In the genomic region with DNA sequence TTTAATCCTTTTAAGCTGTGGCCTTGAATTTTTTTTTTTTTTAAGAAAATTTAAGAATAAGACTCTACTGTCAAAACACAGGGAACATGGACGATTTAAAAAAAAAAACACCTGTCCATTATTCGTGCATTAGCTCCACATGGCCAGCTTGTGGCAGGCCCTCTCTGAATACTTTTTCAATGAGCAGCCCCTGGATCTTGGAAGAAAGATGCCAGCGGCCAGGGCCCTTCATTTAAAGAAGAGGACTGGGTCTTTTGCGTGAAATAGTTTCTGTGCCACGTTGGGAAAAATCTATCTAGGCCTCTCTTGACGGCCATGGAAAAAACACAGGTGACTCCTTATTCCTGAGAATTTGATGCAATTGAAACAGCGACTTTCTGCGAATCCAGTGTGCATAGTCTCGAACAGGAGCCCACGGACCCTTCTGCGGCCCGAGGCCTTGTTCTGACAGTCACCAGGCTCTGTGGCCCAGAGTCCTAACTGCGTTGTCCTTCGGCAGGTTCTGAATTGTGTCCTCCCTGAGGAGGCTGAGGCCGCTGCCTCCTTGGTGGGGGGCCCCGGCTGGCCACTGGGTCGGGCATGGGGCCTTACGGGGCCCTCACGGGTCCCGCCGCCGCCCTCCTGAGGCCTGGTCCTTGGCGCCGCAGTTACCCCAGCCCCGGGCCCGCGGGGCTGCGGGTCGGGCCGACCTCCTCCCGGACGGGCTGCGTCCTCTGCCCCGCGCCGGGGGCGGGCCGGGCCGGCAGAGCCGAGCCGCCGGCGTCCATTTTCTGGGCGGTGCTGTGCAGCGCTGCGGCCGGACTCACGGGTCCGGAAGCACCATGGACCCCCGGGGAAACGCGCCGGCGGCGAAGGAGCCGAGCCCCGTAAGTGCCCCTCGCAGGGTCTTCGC, we compare ENCODE assay signal across 8 cellular contexts. TPM values are rescaled to one million over a fixed set of nuclear protein-coding genes. Genes with fewer than 3 reads are reported as not detected.
A peak's percentile ranks its signal among the peaks of the same experiment; 100 is the strongest.
DNase-seq lines count a peak whose midpoint lies in the region; ATAC-seq and TF ChIP-seq lines count a peak whose summit lies in the region.

No MANE protein-coding gene starts in this region.

- TF ChIP-seq CTCF in OCI-LY3 (IDR thresholded peaks at IDR 0.05; ENCODE audit: low read depth, low read length) (no peak), retinal pigment epithelial cell (conservative IDR thresholded peaks at IDR 0.05; ENCODE audit: low read depth, low read length) (no peak)

- ATAC-seq in HG02798 (IDR thresholded peaks at IDR 0.05; ENCODE audit: poor library complexity, unreplicated experiment) (peak; percentile 74), right cardiac atrium (peak; percentile 83 to 88)

- no peaks in the 10 kb centered on the region for H3K36me3 ChIP-seq in OCI-LY3 (replicated peaks; ENCODE audit: low read depth, low read length)

- peak; percentile 20 for DNase-seq in activated CD4-positive, alpha-beta T cell treated with anti-CD3 and anti-CD28 coated beads for 1 hour
- no peak for DNase-seq in activated CD4-positive, alpha-beta T cell treated with anti-CD3 and anti-CD28 coated beads, Interleukin-2, amount 50 U/mL, for 4 hours
- peak; percentile 17 for DNase-seq in activated naive CD8-positive, alpha-beta T cell treated with anti-CD3 and anti-CD28 coated beads, Interleukin-2, amount 50 U/mL, for 16 hours (ENCODE audit: low read depth, low spot score)
- peak; percentile 52 to 88 (median 86) for DNase-seq in right cardiac atrium
- no peak for DNase-seq in retinal pigment epithelial cell (ENCODE audit: low read depth)
- no peak for DNase-seq in RKO (ENCODE audit: low spot score)

- H3K27ac ChIP-seq in OCI-LY3 (ENCODE audit: low read length) = no peak overlapping the region
- H3K27ac ChIP-seq in right cardiac atrium (ENCODE audit: low read length) = peak overlapping the region; percentile 96

- H3K9ac ChIP-seq in OCI-LY3 (ENCODE audit: low read length) = peak overlapping the region; percentile 75

- H4K20me1 ChIP-seq in OCI-LY3 (ENCODE audit: insufficient read depth, low read length) = no peaks in the 10 kb centered on the region

- H3K4me2 ChIP-seq in OCI-LY3 (ENCODE audit: low read length) = peak overlapping the region; percentile 83

- no peaks in the 10 kb centered on the region for H3K79me2 ChIP-seq in OCI-LY3 (ENCODE audit: low read length)

- 5% methylated on average over 59 of the region's 59 CpGs for WGBS in right cardiac atrium

- H3K4me3 ChIP-seq in OCI-LY3 (ENCODE audit: low read length) = peak overlapping the region; percentile 85
- H3K4me3 ChIP-seq in right cardiac atrium (ENCODE audit: low read length) = peak overlapping the region; percentile 87
- peak overlapping the region; percentile 68 for H3K4me3 ChIP-seq in retinal pigment epithelial cell (ENCODE audit: low read length)

- H3K4me1 ChIP-seq in OCI-LY3 (ENCODE audit: low read length) (peaks cover 6% of the 10 kb centered on the region), right cardiac atrium (ENCODE audit: control insufficient read depth, insufficient read depth, low read length) (peaks cover 11% of the 10 kb centered on the region)

- peak overlapping the region; percentile 94 for H2AFZ ChIP-seq in OCI-LY3 (ENCODE audit: low read depth, low read length)

- no peaks in the 10 kb centered on the region for H3K27me3 ChIP-seq in OCI-LY3 (ENCODE audit: low read depth, low read length)
- H3K27me3 ChIP-seq in right cardiac atrium (ENCODE audit: control insufficient read depth, insufficient read depth) = no peaks in the 10 kb centered on the region

- intact Hi-C loops in right cardiac atrium (cut with DNase I) = loop anchor here in 2 of 4 donors (5.0 kb wide), 2 partner anchors 35 to 45 kb away; a partner anchor contains a TSS

- H3K9me3 ChIP-seq in OCI-LY3 (ENCODE audit: insufficient read depth, low read length) (peaks cover 2% of the 10 kb centered on the region), right cardiac atrium (ENCODE audit: control insufficient read depth, low read length) (no peaks in the 10 kb centered on the region)

RNA-seq across cellular contexts. Expression of a gene that starts 33.5 kb away (rescaled TPM):
- total RNA-seq in right cardiac atrium = 10 to 100 TPM; 68.6 to 76.9 (median 73.6) TPM
- polyA plus RNA-seq in right cardiac atrium = 14.6 TPM

Comparison
In these comparisons a context has a peak if more than half of its experiments do, and no peak if none do; other contexts are left out.
1. DNase-seq: peak in activated CD4-positive, alpha-beta T cell treated with anti-CD3 and anti-CD28 coated beads for 1 hour (single experiment), activated naive CD8-positive, alpha-beta T cell treated with anti-CD3 and anti-CD28 coated beads, Interleukin-2, amount 50 U/mL, for 16 hours (single experiment) and right cardiac atrium (3 of 3); none in activated CD4-positive, alpha-beta T cell treated with anti-CD3 and anti-CD28 coated beads, Interleukin-2, amount 50 U/mL, for 4 hours (0 of 2), retinal pigment epithelial cell (single experiment) and RKO (single experiment).
2. Peak in every context shown above with its lines, with median percentiles within 50 percentile points of each other: H3K4me3 ChIP-seq.